In the genomic region with DNA sequence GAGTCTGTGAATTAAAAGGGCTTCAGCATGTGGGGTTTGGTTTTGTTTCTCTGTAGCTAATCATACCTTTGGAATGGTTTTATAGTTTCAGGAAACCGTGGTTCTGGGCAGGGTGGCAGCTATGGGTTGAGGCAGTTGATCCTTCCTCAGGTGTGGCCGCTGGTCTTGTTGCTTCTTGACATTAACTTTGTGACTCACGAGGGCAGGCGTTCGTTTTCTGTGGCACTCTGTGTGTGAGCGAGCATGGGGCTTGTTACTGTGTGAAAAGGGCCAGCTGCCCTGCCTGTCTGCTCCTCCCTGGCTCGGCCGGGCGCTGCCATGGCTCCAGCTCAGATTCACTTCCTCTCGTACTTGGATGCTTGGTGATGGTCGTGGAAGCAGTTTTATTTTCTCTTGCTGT, we compare ENCODE assay signal across 10 cellular contexts. TPM values are rescaled to one million over a fixed set of nuclear protein-coding genes. Genes with fewer than 3 reads are reported as not detected.
DNase-seq lines count a peak whose midpoint lies in the region; ATAC-seq and TF ChIP-seq lines count a peak whose summit lies in the region.
"Had no signal": no experiment of that assay in that cellular context is flagged by ENCODE, and none has a peak within 500 bp of the region (broad histone marks: within the 10 kb centered on the region; RNA-seq: fewer than 3 reads in every experiment).

No MANE protein-coding gene starts in this region.

- H3K36me3 Mint-ChIP-seq in CD8-positive, alpha-beta memory T cell: peaks cover 3 to 27% (median 8%) of the 10 kb centered on the region in 3 donors
- peaks cover 22% of the 10 kb centered on the region for H3K36me3 Mint-ChIP-seq in endodermal cell (ENCODE audit: low read depth)

- H3K27ac ChIP-seq in CD8-positive, alpha-beta memory T cell (ENCODE audit: low read depth, low read length): no peak overlapping the region
- H3K27ac ChIP-seq in endodermal cell (ENCODE audit: low read depth, low read length): peak overlapping the region; percentile 24
- H3K27ac ChIP-seq in osteoblast (ENCODE audit: low read depth, low read length): peak overlapping the region; percentile 51
- H3K27ac ChIP-seq: SJSA1 had no signal

- no peak for DNase-seq in CD8-positive, alpha-beta memory T cell
- DNase-seq in NCI-H2227 treated with DMSO at 0.1 percent for 48 hours (lab: John Stamatoyannopoulos, UW) (peak; percentile 12), endodermal cell (no peak), osteoblast (ENCODE audit: insufficient read length, low spot score, missing footprints) (peak; percentile 88), HUDEP-2 (lab: John Stamatoyannopoulos, UW; ENCODE audit: unreplicated experiment in 76 of 76) (no peak), dedifferentiated amniotic fluid mesenchymal stem cell (ENCODE audit: extremely low spot score) (no peak), DMS114 treated with DMSO at 0.1 percent for 48 hours (lab: John Stamatoyannopoulos, UW; ENCODE audit: unreplicated experiment) (no peak)

- TF ChIP-seq CTCF in endodermal cell (conservative IDR thresholded peaks at IDR 0.05): no peak
- no peak for TF ChIP-seq CTCF in osteoblast (IDR thresholded peaks at IDR 0.05; ENCODE audit: extremely low read depth, low read depth, low read length)

- H3K4me2 ChIP-seq in osteoblast (ENCODE audit: insufficient read depth, low read length): peak overlapping the region; percentile 57

- H3K4me3 Mint-ChIP-seq in CD8-positive, alpha-beta memory T cell: peak overlapping the region in 4 of 7 donors; percentile 29 to 40 (median 33)
- no peak overlapping the region for H3K4me3 Mint-ChIP-seq in endodermal cell

- 91 to 92% methylated on average over 7 to 11 of the region's 11 CpGs for WGBS in endodermal cell (ENCODE audit: insufficient coverage in 1 of 2, insufficient read length in 1 of 2), 2 experiments

- H3K4me3 ChIP-seq in CD8-positive, alpha-beta memory T cell (ENCODE audit: low read length): no peak overlapping the region
- H3K4me3 ChIP-seq in endodermal cell (ENCODE audit: low read length) (no peak overlapping the region), osteoblast (ENCODE audit: insufficient read depth, low read length) (no peak overlapping the region)
- H3K4me3 ChIP-seq: SJSA1 had no signal

- peaks cover 5% of the 10 kb centered on the region for H3K36me3 ChIP-seq in CD8-positive, alpha-beta memory T cell (ENCODE audit: insufficient read depth, low read length)
- no peaks in the 10 kb centered on the region for H3K36me3 ChIP-seq in endodermal cell (ENCODE audit: control insufficient read depth, insufficient read depth, low read length)
- H3K36me3 ChIP-seq in osteoblast (ENCODE audit: insufficient read depth, low read length): peaks cover 7% of the 10 kb centered on the region

- ATAC-seq in HG02588 (IDR thresholded peaks at IDR 0.05; ENCODE audit: unreplicated experiment): no peak

- H3K27me3 Mint-ChIP-seq in CD8-positive, alpha-beta memory T cell: no peaks in the 10 kb centered on the region
- no peaks in the 10 kb centered on the region for H3K27me3 Mint-ChIP-seq in endodermal cell (ENCODE audit: insufficient read depth)

- H3K9ac ChIP-seq in endodermal cell (ENCODE audit: extremely low read depth, low read length, poor library complexity, severe bottlenecking): no peak overlapping the region

- peak overlapping the region in 5 of 8 donors; percentile 10 to 66 (median 63) for H3K27ac Mint-ChIP-seq in CD8-positive, alpha-beta memory T cell
- peak overlapping the region; percentile 5 for H3K27ac Mint-ChIP-seq in endodermal cell

- peaks cover 34 to 53% (median 46%) of the 10 kb centered on the region in 3 donors for H3K4me1 Mint-ChIP-seq in CD8-positive, alpha-beta memory T cell
- peaks cover 12% of the 10 kb centered on the region for H3K4me1 Mint-ChIP-seq in endodermal cell

- H3K9me3 Mint-ChIP-seq in CD8-positive, alpha-beta memory T cell: peaks cover under 1 to 2% (median 2%) of the 10 kb centered on the region in 5 donors
- peaks cover 15% of the 10 kb centered on the region for H3K9me3 Mint-ChIP-seq in endodermal cell

- CTCF ChIA-PET in CD8-positive, alpha-beta memory T cell (lab: Charles Lee): interaction anchor here (0.9 kb wide), 2 partner anchors 9 to 62 kb away, joined by 3 read pairs; no protein-coding TSS in a partner anchor

- peaks cover 83% of the 10 kb centered on the region for H4K20me1 ChIP-seq in osteoblast (ENCODE audit: insufficient read depth, low read length)

- H3K79me2 ChIP-seq in osteoblast (ENCODE audit: insufficient read depth, low read length): peaks cover 99% of the 10 kb centered on the region

- H3K4me1 ChIP-seq in CD8-positive, alpha-beta memory T cell (ENCODE audit: insufficient read depth, low read length): peaks cover 16% of the 10 kb centered on the region
- H3K4me1 ChIP-seq in endodermal cell (ENCODE audit: control insufficient read depth, insufficient read depth, low read length) (no peaks in the 10 kb centered on the region), osteoblast (ENCODE audit: insufficient read depth, low read length) (peaks cover 7% of the 10 kb centered on the region)
- H3K4me1 ChIP-seq: SJSA1 had no signal

- H2AFZ ChIP-seq in osteoblast (ENCODE audit: low read length): no peak overlapping the region

- no peaks in the 10 kb centered on the region for H3K27me3 ChIP-seq in CD8-positive, alpha-beta memory T cell (ENCODE audit: insufficient read depth, low read length, poor library complexity, severe bottlenecking)
- H3K27me3 ChIP-seq in endodermal cell (ENCODE audit: control insufficient read depth, insufficient read depth, low read length, poor library complexity, severe bottlenecking) (no peaks in the 10 kb centered on the region), osteoblast (ENCODE audit: insufficient read depth, low read length) (no peaks in the 10 kb centered on the region)
- H3K27me3 ChIP-seq: SJSA1 had no signal

- POLR2A ChIA-PET in CD8-positive, alpha-beta memory T cell (lab: Charles Lee): no interaction called here

- no peaks in the 10 kb centered on the region for H3K9me3 ChIP-seq in CD8-positive, alpha-beta memory T cell (ENCODE audit: low read length)
- peaks cover 13% of the 10 kb centered on the region for H3K9me3 ChIP-seq in endodermal cell (ENCODE audit: control insufficient read depth, low read length)
- no peaks in the 10 kb centered on the region for H3K9me3 ChIP-seq in osteoblast (ENCODE audit: low read depth, low read length)

RNA-seq across cellular contexts. Expression of a gene that starts 16.2 kb away (rescaled TPM):
- total RNA-seq in CD8-positive, alpha-beta memory T cell: 10 to 100 TPM; 38.9 to 40.9 TPM
- 8.3 TPM for polyA plus RNA-seq in CD8-positive, alpha-beta memory T cell
- 10 to 100 TPM; 25.8 to 26.8 TPM for total RNA-seq in endodermal cell
- polyA plus RNA-seq in endodermal cell (2013, experiment 1 of 2): 26.0 TPM
- 25.3 TPM for polyA plus RNA-seq in endodermal cell (2013, experiment 2 of 2)
- 41.5 and 53.9 TPM in 2 replicates for total RNA-seq in osteoblast

RNA-seq across cellular contexts. Expression of a gene that starts 45.0 kb away (rescaled TPM):
- 10 to 100 TPM; 35.7 to 36.2 TPM for total RNA-seq in CD8-positive, alpha-beta memory T cell
- 34.5 TPM for polyA plus RNA-seq in CD8-positive, alpha-beta memory T cell
- total RNA-seq in endodermal cell (10 to 100 TPM; 36.5 to 47.8 TPM), osteoblast (21.0 and 23.9 TPM in 2 replicates)
- 41.0 TPM for polyA plus RNA-seq in endodermal cell (2013, experiment 1 of 2)
- polyA plus RNA-seq in endodermal cell (2013, experiment 2 of 2): 37.5 TPM

RNA-seq across cellular contexts. Expression of a gene that starts 46.1 kb away (rescaled TPM):
- 10 to 100 TPM; 60.0 to 64.4 TPM for total RNA-seq in CD8-positive, alpha-beta memory T cell
- 72.1 TPM for polyA plus RNA-seq in CD8-positive, alpha-beta memory T cell
- total RNA-seq in endodermal cell: 10 to 100 TPM; 68.3 to 85.2 TPM
- 68.0 TPM for polyA plus RNA-seq in endodermal cell (2013, experiment 1 of 2)
- polyA plus RNA-seq in endodermal cell (2013, experiment 2 of 2): 64.1 TPM
- 99.6 and 115 TPM in 2 replicates for total RNA-seq in osteoblast

RNA-seq across cellular contexts. Expression of a gene that starts 49.9 kb away (rescaled TPM):
- not detected for total RNA-seq in CD8-positive, alpha-beta memory T cell
- not detected for polyA plus RNA-seq in CD8-positive, alpha-beta memory T cell
- not detected for total RNA-seq in endodermal cell
- polyA plus RNA-seq in endodermal cell (2013, experiment 1 of 2): not detected
- not detected for polyA plus RNA-seq in endodermal cell (2013, experiment 2 of 2)
- not detected in 2 replicates for total RNA-seq in osteoblast
- total RNA-seq: lower leg skin, SJSA1 had no signal

RNA-seq across cellular contexts. Expression of a gene that starts 58.6 kb away (rescaled TPM):
- total RNA-seq in CD8-positive, alpha-beta memory T cell: 10 to 100 TPM; 11.5 to 12.1 TPM
- polyA plus RNA-seq in CD8-positive, alpha-beta memory T cell: 1.0 TPM
- total RNA-seq in endodermal cell: 10 to 100 TPM; 23.7 to 26.8 TPM
- polyA plus RNA-seq in endodermal cell (2013, experiment 1 of 2): 14.3 TPM
- polyA plus RNA-seq in endodermal cell (2013, experiment 2 of 2): 11.6 TPM
- total RNA-seq in osteoblast: 12.1 and 14.5 TPM in 2 replicates

Comparison
In these comparisons a context has a peak if more than half of its experiments do, and no peak if none do; other contexts are left out.
1. DNase-seq: peak in NCI-H2227 treated with DMSO at 0.1 percent for 48 hours (single experiment) and osteoblast (single experiment); none in CD8-positive, alpha-beta memory T cell (0 of 5), endodermal cell (single experiment), HUDEP-2 (0 of 76), dedifferentiated amniotic fluid mesenchymal stem cell (single experiment) and DMS114 treated with DMSO at 0.1 percent for 48 hours (single experiment).